In genomic region chr10:5445006-5445405, GRCh38 we compare ENCODE assay signal across 21 cellular contexts. TPM values are rescaled to one million over a fixed set of nuclear protein-coding genes. Genes with fewer than 3 reads are reported as not detected.
"Had no signal": no experiment of that assay in that cellular context is flagged by ENCODE, and none has a peak within 500 bp of the region (broad histone marks: within the 10 kb centered on the region; RNA-seq: fewer than 3 reads in every experiment).

No MANE protein-coding gene starts in this region.

- H3K36me3 Mint-ChIP-seq: immature natural killer cell had no signal

- H3K4me3 ChIP-seq: breast epithelium, lung, psoas muscle, right lobe of liver, spleen had no signal

- H3K4me3 Mint-ChIP-seq: activated CD4-positive, alpha-beta memory T cell treated with anti-CD3 and anti-CD28 coated beads, Interleukin-2, amount 10 ng/mL, durations not matched to agents 7 days and 5 days; activated naive CD8-positive, alpha-beta T cell treated with anti-CD3 and anti-CD28 coated beads, Interleukin-2, amount 10 ng/mL, durations not matched to agents 7 days and 5 days; endodermal cell; immature natural killer cell; nephron progenitor cell; stimulated activated naive B cell treated with anti-CD40 and anti-IgM and Interleukin-4, amounts not matched to agents 10 μg/mL and 1 μg/mL and 100 μg/mL, for 72 hours had no signal

- H3K27ac ChIP-seq: psoas muscle, spleen had no signal

- H3K27me3 ChIP-seq: breast epithelium, right lobe of liver, spleen had no signal

- H3K9me3 ChIP-seq: breast epithelium, psoas muscle, right lobe of liver, spleen had no signal

- H3K4me1 ChIP-seq: breast epithelium had no signal

- DNase-seq: activated CD4-positive, alpha-beta memory T cell treated with anti-CD3 and anti-CD28 coated beads, Interleukin-2, amount 10 ng/mL, durations not matched to agents 7 days and 5 days; activated CD4-positive, alpha-beta T cell treated with anti-CD3 and anti-CD28 coated beads for 1 hour; activated naive CD8-positive, alpha-beta T cell treated with anti-CD3 and anti-CD28 coated beads, Interleukin-2, amount 10 ng/mL, durations not matched to agents 7 days and 5 days; aorta; endodermal cell; immature natural killer cell; nephron progenitor cell; psoas muscle; right lobe of liver; spleen; stimulated activated CD4-positive, alpha-beta T cell treated with anti-CD3 and anti-CD28 coated beads, Interleukin-1b, Interleukin-23, amount 100 ng/mL, for 48 hours; stimulated activated naive B cell treated with anti-CD40 and anti-IgM and Interleukin-4, amounts not matched to agents 10 μg/mL and 1 μg/mL and 100 μg/mL, for 72 hours had no signal

- H3K27ac Mint-ChIP-seq: activated CD4-positive, alpha-beta memory T cell treated with anti-CD3 and anti-CD28 coated beads, Interleukin-2, amount 10 ng/mL, durations not matched to agents 7 days and 5 days; activated naive CD8-positive, alpha-beta T cell treated with anti-CD3 and anti-CD28 coated beads, Interleukin-2, amount 10 ng/mL, durations not matched to agents 7 days and 5 days; endodermal cell; immature natural killer cell; nephron progenitor cell; stimulated activated naive B cell treated with anti-CD40 and anti-IgM and Interleukin-4, amounts not matched to agents 10 μg/mL and 1 μg/mL and 100 μg/mL, for 72 hours had no signal

- H3K27me3 Mint-ChIP-seq: activated CD4-positive, alpha-beta memory T cell treated with anti-CD3 and anti-CD28 coated beads, Interleukin-2, amount 10 ng/mL, durations not matched to agents 7 days and 5 days; activated naive CD8-positive, alpha-beta T cell treated with anti-CD3 and anti-CD28 coated beads, Interleukin-2, amount 10 ng/mL, durations not matched to agents 7 days and 5 days; stimulated activated naive B cell treated with anti-CD40 and anti-IgM and Interleukin-4, amounts not matched to agents 10 μg/mL and 1 μg/mL and 100 μg/mL, for 72 hours had no signal

- H3K36me3 ChIP-seq: breast epithelium, right lobe of liver, spleen had no signal

- ATAC-seq: left colon; psoas muscle; right lobe of liver; stimulated activated naive B cell treated with anti-CD40 and anti-IgM and Interleukin-4, amounts not matched to agents 10 μg/mL and 1 μg/mL and 100 μg/mL, for 72 hours had no signal

RNA-seq across cellular contexts. Expression of gene TUBAL3, which starts 40.4 kb away (rescaled TPM):
- total RNA-seq: activated CD4-positive, alpha-beta memory T cell treated with anti-CD3 and anti-CD28 coated beads, Interleukin-2, amount 10 ng/mL, durations not matched to agents 7 days and 5 days; activated naive CD8-positive, alpha-beta T cell treated with anti-CD3 and anti-CD28 coated beads, Interleukin-2, amount 10 ng/mL, durations not matched to agents 7 days and 5 days; aorta; dermis microvascular lymphatic vessel endothelial cell; endodermal cell; omental fat pad; right lobe of liver; spleen; T-helper 2 cell treated with Interferon-gamma antibody and Interleukin-4, amounts not matched to agents 100 ng/mL and 5 ng/mL, for 36 hours; temporal lobe had no signal
- polyA plus RNA-seq: immature natural killer cell, spleen had no signal

RNA-seq across cellular contexts. Expression of gene CALML5, which starts 54.4 kb away (rescaled TPM):
- total RNA-seq: activated CD4-positive, alpha-beta memory T cell treated with anti-CD3 and anti-CD28 coated beads, Interleukin-2, amount 10 ng/mL, durations not matched to agents 7 days and 5 days; activated naive CD8-positive, alpha-beta T cell treated with anti-CD3 and anti-CD28 coated beads, Interleukin-2, amount 10 ng/mL, durations not matched to agents 7 days and 5 days; aorta; cerebellum; dermis microvascular lymphatic vessel endothelial cell; endodermal cell; left colon; lung; mucosa of gallbladder; omental fat pad; psoas muscle; right lobe of liver; spleen; T-helper 2 cell treated with Interferon-gamma antibody and Interleukin-4, amounts not matched to agents 100 ng/mL and 5 ng/mL, for 36 hours; temporal lobe had no signal
- polyA plus RNA-seq: aorta, immature natural killer cell, lung, psoas muscle had no signal
